1 cellular context compared by ENCODE assay signal in genomic region chr6:70593118-70593486, GRCh38.
A peak's percentile ranks its signal among the peaks of the same experiment; 100 is the strongest.
TF ChIP-seq lines count a peak whose summit lies in the region.

No MANE protein-coding gene starts in this region.

TF ChIP-seq in HepG2, 621 proteins besides CTCF, POLR2A, EP300 and RAD21 (continued from another document):
- TF ChIP-seq ZFP91 (CRISPR knock-in tag; IDR thresholded peaks at IDR 0.05; ENCODE audit: borderline replicate concordance) (peak; percentile 82; the same call in 1 of the 2 replicates), SP4 (CRISPR knock-in tag; IDR thresholded peaks at IDR 0.05) (no peak), NR1H2 (CRISPR knock-in tag; IDR thresholded peaks at IDR 0.05; ENCODE audit: borderline replicate concordance, low read depth) (no peak), NPAS2 (CRISPR knock-in tag; IDR thresholded peaks at IDR 0.05; ENCODE audit: borderline replicate concordance) (no peak), GFI1 (CRISPR knock-in tag; IDR thresholded peaks at IDR 0.05; ENCODE audit: borderline replicate concordance) (no peak), ZNF292 (CRISPR knock-in tag; IDR thresholded peaks at IDR 0.05; ENCODE audit: borderline replicate concordance, low read depth) (no peak), ZNF576 (CRISPR knock-in tag; IDR thresholded peaks at IDR 0.05) (no peak), KDM1A (CRISPR knock-in tag; IDR thresholded peaks at IDR 0.05) (no peak), ZIK1 (CRISPR knock-in tag; IDR thresholded peaks at IDR 0.05; ENCODE audit: borderline replicate concordance, low read depth) (no peak), ZNF687 (CRISPR knock-in tag; IDR thresholded peaks at IDR 0.05) (0 out of 2 replicates have a peak, but pooled peaks have one; percentile 18), TRAFD1 (CRISPR knock-in tag; IDR thresholded peaks at IDR 0.05; ENCODE audit: borderline replicate concordance) (no peak)
